30 cellular contexts compared by ENCODE assay signal in the genomic region with DNA sequence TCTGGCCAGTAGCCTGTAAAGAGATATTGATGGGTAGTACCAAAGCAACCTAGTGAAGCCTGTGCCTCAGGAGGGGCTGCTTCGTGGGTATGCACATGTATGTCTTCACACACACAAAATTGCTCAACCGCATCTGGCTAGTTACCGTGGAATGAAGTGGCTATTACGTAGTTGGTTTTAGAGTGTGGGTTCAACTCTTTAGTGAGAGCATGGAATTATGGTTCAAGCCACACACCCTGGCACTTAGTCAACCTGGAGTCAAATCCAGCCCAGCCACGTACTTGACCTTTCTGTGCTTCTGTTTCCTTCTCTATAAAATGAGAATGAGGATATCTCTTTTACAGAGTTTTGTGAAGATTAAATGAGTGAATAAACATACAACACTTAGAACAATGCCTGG.
"Had no signal": no experiment of that assay in that cellular context is flagged by ENCODE, and none has a peak within 500 bp of the region (broad histone marks: within the 10 kb centered on the region; RNA-seq: fewer than 3 reads in every experiment).

No MANE protein-coding gene starts in this region.

- DNase-seq: dermis blood vessel endothelial cell; effector memory CD4-positive, alpha-beta T cell; erythroblast; esophagus squamous epithelium; foreskin melanocyte; glutamatergic neuron; heart right ventricle; hypothalamus; immature natural killer cell; islet precursor cell; kidney glomerular epithelial cell; mammary epithelial cell; naive thymus-derived CD8-positive, alpha-beta T cell; nephron progenitor cell; occipital lobe; ovary; posterior cingulate gyrus; psoas muscle; right lobe of liver; small intestine; stimulated activated CD4-positive, alpha-beta T cell treated with anti-CD3 and anti-CD28 coated beads, Interleukin-15, amount 100 ng/mL, for 24 hours; stimulated activated CD4-positive, alpha-beta T cell treated with anti-CD3 and anti-CD28 coated beads, Interleukin-4, amount 100 ng/mL, for 1 hour; stimulated activated CD8-positive, alpha-beta memory T cell treated with anti-CD3 and anti-CD28 coated beads, Interleukin-4, amount 100 ng/mL, for 48 hours; stimulated activated naive CD4-positive, alpha-beta T cell; stimulated activated naive CD8-positive, alpha-beta T cell treated with anti-CD3 and anti-CD28 coated beads, Interleukin-15, amount 100 ng/mL, for 72 hours; uterus had no signal

- H3K27me3 ChIP-seq: esophagus squamous epithelium, heart right ventricle, ovary, right lobe of liver, suprapubic skin, thyroid gland, upper lobe of left lung, uterus had no signal

- H3K9me3 ChIP-seq: esophagus squamous epithelium, ovary, psoas muscle, right lobe of liver, suprapubic skin, thyroid gland, upper lobe of left lung, uterus had no signal

- H3K36me3 ChIP-seq: esophagus squamous epithelium, heart right ventricle, ovary, right lobe of liver, suprapubic skin, thyroid gland, upper lobe of left lung, uterus had no signal

- H3K4me3 ChIP-seq: coronary artery, esophagus squamous epithelium, heart right ventricle, ovary, psoas muscle, right lobe of liver, suprapubic skin, thyroid gland, upper lobe of left lung, uterus had no signal

- H3K27ac ChIP-seq: coronary artery, esophagus squamous epithelium, heart right ventricle, ovary, psoas muscle, right lobe of liver, suprapubic skin, thyroid gland, upper lobe of left lung, uterus had no signal

- ATAC-seq: heart right ventricle; naive thymus-derived CD8-positive, alpha-beta T cell; psoas muscle; right lobe of liver; stimulated activated naive CD8-positive, alpha-beta T cell treated with anti-CD3 and anti-CD28 coated beads, Interleukin-15, amount 100 ng/mL, for 72 hours had no signal

- H3K4me1 ChIP-seq: psoas muscle, uterus had no signal
